In the genomic region with DNA sequence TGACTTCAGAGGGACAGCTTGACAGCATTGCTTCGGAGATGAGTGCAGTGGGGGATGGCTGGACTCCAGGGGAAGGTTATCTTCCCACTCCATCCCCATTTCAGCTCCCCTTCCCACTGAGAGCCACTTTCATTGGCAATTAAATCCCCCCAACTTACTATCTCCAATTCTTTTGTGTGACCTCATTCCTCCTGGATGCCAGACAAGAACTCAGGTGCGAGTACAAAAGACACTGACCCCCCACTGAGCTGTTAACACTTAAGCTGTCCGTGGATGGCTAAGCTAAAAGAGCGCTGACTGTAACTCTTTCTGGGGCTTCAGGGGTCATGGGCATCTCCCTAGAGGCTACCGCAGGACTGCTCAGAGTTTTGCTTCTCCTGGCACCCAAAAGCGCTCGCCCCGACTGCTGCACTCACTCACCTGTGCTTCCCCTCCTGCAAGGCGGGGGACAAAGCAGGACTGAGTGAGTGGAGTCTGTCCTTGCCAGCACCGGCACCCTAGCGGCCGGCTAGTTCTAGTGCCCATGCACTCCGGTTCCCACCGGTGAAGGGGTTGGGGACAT, we compare ENCODE assay signal across 22 cellular contexts. TPM values are rescaled to one million over a fixed set of nuclear protein-coding genes. Genes with fewer than 3 reads are reported as not detected.
DNase-seq lines count a peak whose midpoint lies in the region; ATAC-seq and TF ChIP-seq lines count a peak whose summit lies in the region.
"Had no signal": no experiment of that assay in that cellular context is flagged by ENCODE, and none has a peak within 500 bp of the region (broad histone marks: within the 10 kb centered on the region; RNA-seq: fewer than 3 reads in every experiment).

No MANE protein-coding gene starts in this region.

- DNase-seq in GM12864 (ENCODE audit: low read depth) (no peak), iPS DF 4.7 (ENCODE audit: extremely low read depth, low spot score) (peak; percentile 64), neuronal stem cell (ENCODE audit: low spot score) (peak; percentile 27), tibial nerve (ENCODE audit: low spot score in 2 of 2) (no peak), hypothalamus (lab: John Stamatoyannopoulos, UW) (no peak)
- no peak for DNase-seq in CD4-positive, alpha-beta T cell
- DNase-seq: activated CD4-positive, alpha-beta T cell treated with anti-CD3 and anti-CD28 coated beads for 36 hours; activated naive CD8-positive, alpha-beta T cell treated with anti-CD3 and anti-CD28 coated beads for 36 hours; CD8-positive, alpha-beta memory T cell; DMS79 treated with DMSO at 0.1 percent for 48 hours; naive B cell; NCI-H2107; SHP77 treated with DMSO at 0.1 percent for 48 hours; sigmoid colon had no signal

- peak; percentile 15 for TF ChIP-seq CTCF in GM12864 (IDR thresholded peaks at IDR 0.05; ENCODE audit: low read depth, low read length, missing control alignments)
- TF ChIP-seq CTCF in OCI-LY1 (IDR thresholded peaks at IDR 0.05; ENCODE audit: low read length): peak; percentile 8; the same call in 1 of the 2 replicates
- no peak for TF ChIP-seq CTCF in CD4-positive, alpha-beta T cell (IDR thresholded peaks at IDR 0.05)
- TF ChIP-seq CTCF in tibial nerve (IDR thresholded peaks at IDR 0.05): no peak

- no peak for ATAC-seq in CD4-positive, alpha-beta T cell (ENCODE audit: poor library complexity)
- ATAC-seq: activated CD4-positive, alpha-beta T cell treated with anti-CD3 and anti-CD28 coated beads for 36 hours had no signal

- H3K23ac ChIP-seq in neuronal stem cell (ENCODE audit: low read depth, low read length, poor library complexity): no peak overlapping the region

- no peak overlapping the region for H4K8ac ChIP-seq in neuronal stem cell (ENCODE audit: low read depth, low read length)

- no peak overlapping the region for H2BK15ac ChIP-seq in neuronal stem cell (ENCODE audit: low read length)

- H2AFZ ChIP-seq in OCI-LY1 (ENCODE audit: low read length) (no peak overlapping the region), neuronal stem cell (ENCODE audit: low read length) (no peak overlapping the region)
- H2AFZ ChIP-seq: parathyroid adenoma had no signal

- no peak overlapping the region for H3K4me3 Mint-ChIP-seq in CD4-positive, alpha-beta T cell
- H3K4me3 Mint-ChIP-seq: activated CD4-positive, alpha-beta T cell treated with anti-CD3 and anti-CD28 coated beads for 36 hours; activated naive CD8-positive, alpha-beta T cell treated with anti-CD3 and anti-CD28 coated beads for 36 hours; activated T-helper 1 cell treated with anti-CD3 and anti-CD28 coated beads, Interleukin-12 subunit alpha, Interleukin-12 subunit beta, Interleukin-2, Interleukin-4 antibody, amounts not matched to agents 30 ng/mL and 10 ng/mL and 1 ng/mL, durations not matched to agents 14 hours and 24 hours and 36 hours; CD8-positive, alpha-beta memory T cell; memory B cell; naive B cell had no signal

- no peak overlapping the region for H3K27ac Mint-ChIP-seq in CD4-positive, alpha-beta T cell
- H3K27ac Mint-ChIP-seq: activated CD4-positive, alpha-beta T cell treated with anti-CD3 and anti-CD28 coated beads for 36 hours; activated naive CD8-positive, alpha-beta T cell treated with anti-CD3 and anti-CD28 coated beads for 36 hours; activated T-helper 1 cell treated with anti-CD3 and anti-CD28 coated beads, Interleukin-12 subunit alpha, Interleukin-12 subunit beta, Interleukin-2, Interleukin-4 antibody, amounts not matched to agents 30 ng/mL and 10 ng/mL and 1 ng/mL, durations not matched to agents 14 hours and 24 hours and 36 hours; CD8-positive, alpha-beta memory T cell; memory B cell had no signal

- H2AK5ac ChIP-seq in neuronal stem cell (ENCODE audit: low read depth, low read length): no peak overlapping the region

- no peaks in the 10 kb centered on the region for H3K9me3 ChIP-seq in OCI-LY1 (ENCODE audit: low read length)
- peaks cover 3 to 4% of the 10 kb centered on the region in 2 donors for H3K9me3 ChIP-seq in neuronal stem cell (replicated peaks in 1 of 2; ENCODE audit: control insufficient read depth in 2 of 2, insufficient read depth in 1 of 2, low read depth in 1 of 2, low read length in 2 of 2)
- no peaks in the 10 kb centered on the region for H3K9me3 ChIP-seq in CD4-positive, alpha-beta T cell (ENCODE audit: control insufficient read depth, low read length)
- H3K9me3 ChIP-seq in tibial nerve: peaks cover 0 to 6% (median 0%) of the 10 kb centered on the region in 4 donors
- H3K9me3 ChIP-seq: HAP-1, sigmoid colon had no signal

- H3K9me2 ChIP-seq in OCI-LY1 (ENCODE audit: low read depth, low read length): no peaks in the 10 kb centered on the region

- H3K79me2 ChIP-seq in OCI-LY1 (ENCODE audit: insufficient read depth, low read length): no peaks in the 10 kb centered on the region
- H3K79me2 ChIP-seq: parathyroid adenoma had no signal

- no peak overlapping the region for H3K4me2 ChIP-seq in OCI-LY1 (ENCODE audit: low read length)
- no peak overlapping the region for H3K4me2 ChIP-seq in neuronal stem cell (ENCODE audit: insufficient read depth, low read length, poor library complexity, severe bottlenecking)

- no peaks in the 10 kb centered on the region for H3K79me1 ChIP-seq in neuronal stem cell (ENCODE audit: low read depth, low read length)

- H3K9ac ChIP-seq in OCI-LY1 (ENCODE audit: low read length) (no peak overlapping the region), neuronal stem cell (ENCODE audit: low read depth, low read length, poor library complexity) (no peak overlapping the region)
- H3K9ac ChIP-seq: parathyroid adenoma had no signal

- H2BK5ac ChIP-seq in neuronal stem cell (ENCODE audit: low read length): no peak overlapping the region

- TF ChIP-seq POLR2A in tibial nerve (IDR thresholded peaks at IDR 0.05): no peak

- H2BK12ac ChIP-seq in neuronal stem cell (ENCODE audit: low read length): no peak overlapping the region

- H2BK120ac ChIP-seq in neuronal stem cell (ENCODE audit: low read depth, low read length): no peak overlapping the region

- CTCF ChIA-PET in CD4-positive, alpha-beta T cell (lab: Charles Lee): no interaction called here

- H3K27me3 Mint-ChIP-seq in CD4-positive, alpha-beta T cell: no peaks in the 10 kb centered on the region
- H3K27me3 Mint-ChIP-seq: activated CD4-positive, alpha-beta T cell treated with anti-CD3 and anti-CD28 coated beads for 36 hours; activated naive CD8-positive, alpha-beta T cell treated with anti-CD3 and anti-CD28 coated beads for 36 hours had no signal

- no CpG with 5 or more reads among the region's 14 CpGs for WGBS in neuronal stem cell (ENCODE audit: extremely low coverage in 2 of 2, insufficient read length in 2 of 2, insufficient replicate concordance in 1 of 2), 2 donors
- 68 to 69% methylated on average over 14 of the region's 14 CpGs for WGBS in tibial nerve, 2 donors

- no peak overlapping the region for H3K18ac ChIP-seq in neuronal stem cell (ENCODE audit: low read length)

- H3K4ac ChIP-seq in neuronal stem cell (ENCODE audit: low read length): no peak overlapping the region

- no peak overlapping the region for H3K4me3 ChIP-seq in GM12864 (ENCODE audit: low read depth, low read length)
- no peak overlapping the region for H3K4me3 ChIP-seq in OCI-LY1 (ENCODE audit: low read depth, low read length, poor library complexity, severe bottlenecking)
- H3K4me3 ChIP-seq in neuronal stem cell (ENCODE audit: low read length in 2 of 2): no peak overlapping the region
- no peak overlapping the region for H3K4me3 ChIP-seq in tibial nerve
- H3K4me3 ChIP-seq: HAP-1, sigmoid colon had no signal

- H3K27me3 ChIP-seq in OCI-LY1 (ENCODE audit: insufficient read depth, low read length) (peaks cover 4% of the 10 kb centered on the region; the same call in 1 of the 2 replicates), neuronal stem cell (ENCODE audit: control insufficient read depth in 3 of 3, insufficient read depth in 3 of 3, low read depth in 1 of 3, low read length in 3 of 3) (peaks cover 0 to 12% (median 0%) of the 10 kb centered on the region in 3 experiments), tibial nerve (no peaks in the 10 kb centered on the region)
- no peaks in the 10 kb centered on the region for H3K27me3 ChIP-seq in CD4-positive, alpha-beta T cell (ENCODE audit: control insufficient read depth, insufficient read depth, low read length)
- H3K27me3 ChIP-seq: sigmoid colon had no signal

- H3K9me3 Mint-ChIP-seq in CD4-positive, alpha-beta T cell: no peaks in the 10 kb centered on the region
- H3K9me3 Mint-ChIP-seq: activated naive CD8-positive, alpha-beta T cell treated with anti-CD3 and anti-CD28 coated beads for 36 hours; activated T-helper 1 cell treated with anti-CD3 and anti-CD28 coated beads, Interleukin-12 subunit alpha, Interleukin-12 subunit beta, Interleukin-2, Interleukin-4 antibody, amounts not matched to agents 30 ng/mL and 10 ng/mL and 1 ng/mL, durations not matched to agents 14 hours and 24 hours and 36 hours; memory B cell had no signal

- H3K36me3 ChIP-seq in OCI-LY1 (ENCODE audit: insufficient read depth, low read length): no peaks in the 10 kb centered on the region
- no peaks in the 10 kb centered on the region for H3K36me3 ChIP-seq in neuronal stem cell (replicated peaks in 1 of 2; ENCODE audit: control insufficient read depth in 2 of 2, insufficient read depth in 2 of 2, low read length in 2 of 2)
- no peaks in the 10 kb centered on the region for H3K36me3 ChIP-seq in tibial nerve
- H3K36me3 ChIP-seq: HAP-1, sigmoid colon had no signal

- no peaks in the 10 kb centered on the region for H4K20me1 ChIP-seq in OCI-LY1 (ENCODE audit: insufficient read depth, low read length)

- H4K91ac ChIP-seq in neuronal stem cell (ENCODE audit: low read depth, low read length, poor library complexity): no peak overlapping the region

- POLR2A ChIA-PET in CD4-positive, alpha-beta T cell (lab: Charles Lee): no interaction called here

- peaks cover 10% of the 10 kb centered on the region for H3K4me1 Mint-ChIP-seq in CD4-positive, alpha-beta T cell (ENCODE audit: low read depth)
- H3K4me1 Mint-ChIP-seq: memory B cell, naive B cell had no signal

- H3F3A ChIP-seq in OCI-LY1 (ENCODE audit: insufficient read depth, low read length): no peaks in the 10 kb centered on the region

- no peak for TF ChIP-seq EP300 in tibial nerve (IDR thresholded peaks at IDR 0.05)

- no peak overlapping the region for H3K14ac ChIP-seq in neuronal stem cell (ENCODE audit: low read length)

- no peak overlapping the region for H3K27ac ChIP-seq in OCI-LY1 (ENCODE audit: low read depth, low read length, poor library complexity, severe bottlenecking)
- H3K27ac ChIP-seq in neuronal stem cell (replicated peaks; ENCODE audit: low read length): no peak overlapping the region
- H3K27ac ChIP-seq in CD4-positive, alpha-beta T cell (ENCODE audit: low read depth, low read length): no peak overlapping the region
- no peak overlapping the region for H3K27ac ChIP-seq in tibial nerve
- H3K27ac ChIP-seq: parathyroid adenoma, sigmoid colon had no signal

- no peaks in the 10 kb centered on the region for H3K36me3 Mint-ChIP-seq in CD4-positive, alpha-beta T cell (ENCODE audit: low read depth)
- H3K36me3 Mint-ChIP-seq: activated naive CD8-positive, alpha-beta T cell treated with anti-CD3 and anti-CD28 coated beads for 36 hours; CD8-positive, alpha-beta memory T cell; memory B cell; naive B cell had no signal

- no peaks in the 10 kb centered on the region for H3K4me1 ChIP-seq in OCI-LY1 (ENCODE audit: insufficient read depth, low read length, severe bottlenecking)
- H3K4me1 ChIP-seq in neuronal stem cell (ENCODE audit: control insufficient read depth in 2 of 2, insufficient read depth in 1 of 2, low read depth in 1 of 2, low read length in 2 of 2): peaks cover 0 to 1% of the 10 kb centered on the region in 2 donors
- H3K4me1 ChIP-seq in tibial nerve: peaks cover 0 to 25% (median 2%) of the 10 kb centered on the region in 4 donors
- H3K4me1 ChIP-seq: parathyroid adenoma, sigmoid colon had no signal

- intact Hi-C loops in CD4-positive, alpha-beta T cell (cut with DNase I, micrococcal nuclease): no loop called here

RNA-seq across cellular contexts. Expression of a gene that starts 44.8 kb away (rescaled TPM):
- not detected for polyA plus RNA-seq in neuronal stem cell (2013, experiment 1 of 2)
- polyA plus RNA-seq in neuronal stem cell (2013, experiment 2 of 2): not detected
- not detected for total RNA-seq in CD4-positive, alpha-beta T cell
- total RNA-seq in tibial nerve: not detected
- total RNA-seq: activated CD8-positive, alpha-beta memory T cell treated with anti-CD3 and anti-CD28 coated beads for 36 hours; CD8-positive, alpha-beta memory T cell; glomerular endothelial cell; M059J; sigmoid colon had no signal
- polyA plus RNA-seq: CD8-positive, alpha-beta memory T cell; sigmoid colon had no signal

Comparison
In these comparisons a context has a peak if more than half of its experiments do, and no peak if none do; other contexts are left out.
1. DNase-seq: peak in iPS DF 4.7 (single experiment) and neuronal stem cell (single experiment); none in GM12864 (single experiment), CD4-positive, alpha-beta T cell (0 of 10), tibial nerve (0 of 2) and hypothalamus (0 of 51).
2. CTCF ChIP-seq: peak in GM12864 (single experiment) and OCI-LY1 (single experiment); none in CD4-positive, alpha-beta T cell (single experiment) and tibial nerve (0 of 5).